ENCODE assay signal across 13 cellular contexts in genomic region chr22:34113381-34113780, GRCh38.
DNase-seq lines count a peak whose midpoint lies in the region; ATAC-seq lines count a peak whose summit lies in the region.
"Had no signal": no experiment of that assay in that cellular context is flagged by ENCODE, and none has a peak within 500 bp of the region (broad histone marks: within the 10 kb centered on the region; RNA-seq: fewer than 3 reads in every experiment).

No MANE protein-coding gene starts in this region.

- intact Hi-C loops in left ventricle myocardium superior (cut with micrococcal nuclease), result no loop called here

- no peak for ATAC-seq in left ventricle myocardium superior
- ATAC-seq: CD8-positive, alpha-beta T cell had no signal

- DNase-seq in NCI-H82 (lab: John Stamatoyannopoulos, UW) (peak; percentile 4), NCI-H82 treated with DMSO at 0.1 percent for 48 hours (lab: John Stamatoyannopoulos, UW; ENCODE audit: unreplicated experiment) (no peak), NCI-H526 treated with DMSO at 0.1 percent for 48 hours (lab: John Stamatoyannopoulos, UW) (peak; percentile 82), medulla oblongata (ENCODE audit: extremely low spot score) (peak; percentile 5), NCI-H1048 (lab: John Stamatoyannopoulos, UW) (no peak), iPS-NIHi7 (ENCODE audit: extremely low spot score) (no peak), left ventricle myocardium superior (no peak)
- DNase-seq: ACHN; Caco-2; CD8-positive, alpha-beta T cell; DND-41; GDM1; GOT3 had no signal

Comparison
In these comparisons a context has a peak if more than half of its experiments do, and no peak if none do; other contexts are left out.
1. DNase-seq: peak in NCI-H82 (single experiment), NCI-H526 treated with DMSO at 0.1 percent for 48 hours (single experiment) and medulla oblongata (single experiment); none in NCI-H82 treated with DMSO at 0.1 percent for 48 hours (single experiment), NCI-H1048 (single experiment), iPS-NIHi7 (single experiment) and left ventricle myocardium superior (single experiment).